8 cellular contexts compared by ENCODE assay signal in the genomic region with DNA sequence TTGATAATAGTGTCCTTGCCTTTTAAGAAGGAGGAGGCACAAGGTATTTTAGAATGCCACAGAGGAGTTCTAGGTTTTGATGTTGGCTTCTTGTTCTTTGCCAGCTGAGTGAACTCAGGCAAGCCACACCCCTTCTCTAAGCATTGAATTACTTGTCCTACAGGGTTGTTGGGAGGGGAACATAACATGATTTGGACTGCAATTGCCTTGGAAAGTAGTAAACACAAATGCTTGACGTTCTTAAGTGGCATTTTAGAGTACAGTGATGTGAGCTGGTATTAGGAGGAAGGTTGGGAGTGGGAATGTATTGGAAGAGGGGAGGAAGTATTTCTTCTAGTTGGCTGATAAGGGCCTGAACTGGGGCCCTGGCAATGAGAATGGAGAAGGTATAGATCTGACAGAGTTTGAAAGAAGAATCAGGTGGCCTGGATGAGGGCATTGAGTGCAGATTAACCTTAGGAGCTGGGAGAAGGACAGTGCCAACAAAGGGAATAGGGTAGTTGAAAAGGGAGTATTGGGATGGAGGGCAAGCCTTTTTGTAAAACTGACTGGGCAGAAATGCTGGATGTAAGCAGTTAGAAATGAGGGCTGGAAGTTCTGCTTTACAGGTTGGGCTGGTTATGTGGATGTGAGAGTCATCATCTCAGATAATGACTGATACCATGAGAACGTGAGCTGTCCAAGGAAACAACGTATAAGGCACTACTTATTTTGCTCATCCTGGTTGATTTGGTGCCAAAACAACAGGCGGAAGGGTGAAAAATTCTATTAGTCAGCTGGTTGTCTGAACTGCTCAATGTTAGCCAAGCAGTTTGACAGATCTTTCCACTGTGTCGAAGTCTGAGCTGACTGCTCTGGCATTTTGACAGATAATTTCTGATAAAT. TPM values are rescaled to one million over a fixed set of nuclear protein-coding genes. Genes with fewer than 3 reads are reported as not detected.
A peak's percentile ranks its signal among the peaks of the same experiment; 100 is the strongest.
DNase-seq lines count a peak whose midpoint lies in the region; ATAC-seq lines count a peak whose summit lies in the region.

No MANE protein-coding gene starts in this region.

- ATAC-seq in esophagus mucosa, result peak; percentile 95

- peak; percentile 23 for DNase-seq in stimulated activated naive CD4-positive, alpha-beta T cell treated with Interleukin-2 at 50 U/mL for 16 hours (lab: John Stamatoyannopoulos, UW)
- DNase-seq in stimulated activated naive CD4-positive, alpha-beta T cell (lab: John Stamatoyannopoulos, UW), result no peak
- DNase-seq in M059J (ENCODE audit: low read depth), result peak; percentile 86
- DNase-seq in renal cortical epithelial cell (ENCODE audit: low read depth), result peak; percentile 89
- no peak for DNase-seq in NCI-H1092 (lab: John Stamatoyannopoulos, UW)
- DNase-seq in NCI-H510A (lab: John Stamatoyannopoulos, UW), result no peak
- no peak for DNase-seq in amygdala (lab: John Stamatoyannopoulos, UW)

RNA-seq across cellular contexts. Expression of a gene that starts 16.7 kb away (rescaled TPM):
- 7.3 and 14.7 TPM in 2 replicates for total RNA-seq in M059J (2014; rRNA removed; shearing (Covaris generic))
- total RNA-seq in esophagus mucosa (30.7 TPM), renal cortical epithelial cell (6.6 and 13.6 TPM in 2 replicates)

RNA-seq across cellular contexts. Expression of a gene that starts 44.9 kb away (rescaled TPM):
- not detected in 2 replicates for total RNA-seq in M059J (2014; rRNA removed; shearing (Covaris generic))
- total RNA-seq in esophagus mucosa (not detected), renal cortical epithelial cell (not detected in 2 replicates)

Comparison
In these comparisons a context has a peak if more than half of its experiments do, and no peak if none do; other contexts are left out.
1. DNase-seq: peak in stimulated activated naive CD4-positive, alpha-beta T cell treated with Interleukin-2 at 50 U/mL for 16 hours (single experiment), M059J (single experiment) and renal cortical epithelial cell (single experiment); none in stimulated activated naive CD4-positive, alpha-beta T cell (0 of 6), NCI-H1092 (single experiment), NCI-H510A (single experiment) and amygdala (0 of 56).